8 cellular contexts compared by ENCODE assay signal in genomic region chrX:133921764-133922389, GRCh38.
DNase-seq lines count a peak whose midpoint lies in the region; ATAC-seq and TF ChIP-seq lines count a peak whose summit lies in the region.

No MANE protein-coding gene starts in this region.

- H3K4me1 ChIP-seq in Caco-2: 0 out of 2 replicates have a peak, but pooled peaks cover 4% of the 10 kb centered on the region
- peaks cover 13 to 17% of the 10 kb centered on the region in 2 donors for H3K4me1 ChIP-seq in naive thymus-derived CD4-positive, alpha-beta T cell (ENCODE audit: control insufficient read depth in 2 of 2, insufficient read depth in 2 of 2, low read length in 2 of 2)

- H3K9me3 Mint-ChIP-seq in Caco-2 (ENCODE audit: unreplicated experiment): no peaks in the 10 kb centered on the region
- peaks cover 0 to 6% (median 0%) of the 10 kb centered on the region in 11 donors for H3K9me3 Mint-ChIP-seq in naive thymus-derived CD4-positive, alpha-beta T cell

- no TSS peak for BruUV-seq in Caco-2 (replicated peaks; lab: Mats Ljungman, UMichigan)

- H3K4me3 Mint-ChIP-seq in Caco-2 (ENCODE audit: unreplicated experiment): no peak overlapping the region
- H3K4me3 Mint-ChIP-seq in naive thymus-derived CD4-positive, alpha-beta T cell: peak overlapping the region in 5 of 10 donors; percentile 7 to 90 (median 83)

- peak; percentile 35 to 59 for TF ChIP-seq CTCF in Caco-2 (IDR thresholded peaks at IDR 0.05; ENCODE audit: insufficient read depth in 1 of 2, low read depth in 1 of 2, low read length in 1 of 2, severe bottlenecking in 1 of 2, unreplicated experiment in 1 of 2)

- H3K36me3 ChIP-seq in Caco-2 (ENCODE audit: control insufficient read depth, insufficient read depth, low read length): no peaks in the 10 kb centered on the region
- H3K36me3 ChIP-seq in naive thymus-derived CD4-positive, alpha-beta T cell (ENCODE audit: control insufficient read depth in 2 of 3, insufficient read depth in 3 of 3, low read length in 3 of 3): no peaks in the 10 kb centered on the region

- DNase-seq in Caco-2 (peak; percentile 59 to 63), Kasumi-1 (lab: John Stamatoyannopoulos, UW) (peak; percentile 9 to 36), SW480 (ENCODE audit: low spot score) (peak; percentile 49), dermis blood vessel endothelial cell (peak; percentile 13), hippocampal formation (lab: John Stamatoyannopoulos, UW) (no peak), MV-4-11 (lab: John Stamatoyannopoulos, UW) (no peak)
- peak in 5 of 9 donors; percentile 7 to 33 (median 22) for DNase-seq in naive thymus-derived CD4-positive, alpha-beta T cell

- ATAC-seq in GM19328 (IDR thresholded peaks at IDR 0.05; ENCODE audit: unreplicated experiment): peak; percentile 67
- no peak for ATAC-seq in naive thymus-derived CD4-positive, alpha-beta T cell

- H3K4me1 Mint-ChIP-seq in Caco-2 (ENCODE audit: low read depth, unreplicated experiment): peaks cover 6% of the 10 kb centered on the region
- H3K4me1 Mint-ChIP-seq in naive thymus-derived CD4-positive, alpha-beta T cell: peaks cover 4 to 39% (median 26%) of the 10 kb centered on the region in 7 donors

- intact Hi-C loops in Caco-2 (cut with micrococcal nuclease; ENCODE audit: unreplicated experiment): loop anchor here (1.0 to 2.0 kb wide), 3 partner anchors 69 to 130 kb away; no protein-coding TSS in a partner anchor
- intact Hi-C loops in naive thymus-derived CD4-positive, alpha-beta T cell (cut with micrococcal nuclease): loop anchor here (1.0 to 10.0 kb wide), 6 partner anchors 63 to 475 kb away; partner anchors contain the start of gene GPC3 (in 1 of the 2)

- H3K27me3 Mint-ChIP-seq in Caco-2 (ENCODE audit: insufficient read depth, unreplicated experiment): no peaks in the 10 kb centered on the region
- H3K27me3 Mint-ChIP-seq in naive thymus-derived CD4-positive, alpha-beta T cell: no peaks in the 10 kb centered on the region

- H3K27ac ChIP-seq in naive thymus-derived CD4-positive, alpha-beta T cell (ENCODE audit: low read depth, low read length): no peak overlapping the region

- CTCF ChIA-PET in Caco-2 (lab: Charles Lee): interaction anchor here (0.6 to 0.9 kb wide), 2 partner anchors 48 to 99 kb away, joined by 3 to 4 read pairs; no protein-coding TSS in a partner anchor
- CTCF ChIA-PET in naive thymus-derived CD4-positive, alpha-beta T cell (lab: Charles Lee): interaction anchor here (0.6 kb wide), 1 partner anchor 40 kb away, joined by 3 read pairs; no protein-coding TSS in a partner anchor

- no peaks in the 10 kb centered on the region for H3K36me3 Mint-ChIP-seq in Caco-2 (ENCODE audit: insufficient read depth, unreplicated experiment)
- peaks cover 0 to 11% (median 0%) of the 10 kb centered on the region in 5 donors for H3K36me3 Mint-ChIP-seq in naive thymus-derived CD4-positive, alpha-beta T cell

- H3K27ac Mint-ChIP-seq in Caco-2 (ENCODE audit: unreplicated experiment): no peak overlapping the region
- peak overlapping the region in 7 of 9 donors; percentile 38 to 95 (median 92) for H3K27ac Mint-ChIP-seq in naive thymus-derived CD4-positive, alpha-beta T cell

- no peaks in the 10 kb centered on the region for H3K27me3 ChIP-seq in Caco-2 (replicated peaks; ENCODE audit: control insufficient read depth, insufficient read depth, low read length)
- H3K27me3 ChIP-seq in naive thymus-derived CD4-positive, alpha-beta T cell (ENCODE audit: control insufficient read depth in 2 of 2, insufficient read depth in 2 of 2, low read length in 2 of 2): no peaks in the 10 kb centered on the region

- no peaks in the 10 kb centered on the region for H3K9me3 ChIP-seq in Caco-2
- no peaks in the 10 kb centered on the region for H3K9me3 ChIP-seq in naive thymus-derived CD4-positive, alpha-beta T cell (ENCODE audit: control insufficient read depth in 2 of 3, low read length in 3 of 3)

- H3K4me3 ChIP-seq in Caco-2 (ENCODE audit: low read depth, low read length): no peak overlapping the region
- H3K4me3 ChIP-seq in naive thymus-derived CD4-positive, alpha-beta T cell (ENCODE audit: low read length): peak overlapping the region; percentile 24

- POLR2A ChIA-PET in Caco-2 (lab: Charles Lee): no interaction called here
- POLR2A ChIA-PET in naive thymus-derived CD4-positive, alpha-beta T cell (lab: Charles Lee): no interaction called here

Comparison
In these comparisons a context has a peak if more than half of its experiments do, and no peak if none do; other contexts are left out.
1. DNase-seq: peak in Caco-2 (2 of 2), Kasumi-1 (2 of 2), SW480 (single experiment), dermis blood vessel endothelial cell (single experiment) and naive thymus-derived CD4-positive, alpha-beta T cell (5 of 9); none in hippocampal formation (0 of 2) and MV-4-11 (single experiment).